Comparison of ENCODE assay signal across 23 cellular contexts in the genomic region with DNA sequence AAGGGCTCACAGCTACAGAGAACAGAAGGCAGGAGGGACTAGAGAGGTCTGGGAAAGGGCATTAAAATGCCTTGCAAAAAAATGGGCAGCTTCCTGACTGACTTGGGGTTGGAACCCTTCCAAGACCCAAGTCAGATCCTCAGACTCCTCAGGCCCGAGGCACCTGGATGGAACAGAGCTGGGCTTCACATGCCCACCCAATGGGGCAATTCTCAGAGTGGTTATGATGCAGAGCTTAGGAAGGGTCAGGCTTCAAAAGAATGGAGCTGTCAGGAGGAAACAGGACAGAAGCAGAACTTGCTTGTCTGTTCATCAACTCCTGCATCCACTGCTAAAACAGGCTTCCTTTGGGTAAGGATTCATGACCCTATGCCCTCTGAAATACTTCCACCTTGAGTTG. TPM values are rescaled to one million over a fixed set of nuclear protein-coding genes. Genes with fewer than 3 reads are reported as not detected.
A peak's percentile ranks its signal among the peaks of the same experiment; 100 is the strongest.
DNase-seq lines count a peak whose midpoint lies in the region; ATAC-seq and TF ChIP-seq lines count a peak whose summit lies in the region.
"Had no signal": no experiment of that assay in that cellular context is flagged by ENCODE, and none has a peak within 500 bp of the region (broad histone marks: within the 10 kb centered on the region; RNA-seq: fewer than 3 reads in every experiment).

No MANE protein-coding gene starts in this region.

- H3K27me3 ChIP-seq in CD8-positive, alpha-beta T cell (ENCODE audit: insufficient read depth, low read length), result no peaks in the 10 kb centered on the region

- H3K27me3 Mint-ChIP-seq in T-helper 1 cell treated with Interleukin-12 subunit alpha and Interleukin-12 subunit beta and Interleukin-4 antibody, amounts not matched to agents 30 μg/mL and 1 μg/mL, for 36 hours (ENCODE audit: low read depth), result peaks cover 65% of the 10 kb centered on the region
- no peaks in the 10 kb centered on the region for H3K27me3 Mint-ChIP-seq in CD8-positive, alpha-beta T cell (ENCODE audit: low read depth)
- H3K27me3 Mint-ChIP-seq in immature natural killer cell (ENCODE audit: low read depth in 3 of 3) (peaks cover 5 to 13% (median 10%) of the 10 kb centered on the region in 3 donors), nephron progenitor cell (ENCODE audit: low read depth, poor library complexity) (peaks cover 66% of the 10 kb centered on the region)

- no peak for DNase-seq in T-helper 1 cell
- DNase-seq in CD8-positive, alpha-beta T cell, result no peak
- DNase-seq in immature natural killer cell, result no peak
- no peak for DNase-seq in nephron progenitor cell
- no peak for DNase-seq in HUDEP-2 (lab: John Stamatoyannopoulos, UW; ENCODE audit: unreplicated experiment in 76 of 76)
- no peak for DNase-seq in A172 (ENCODE audit: low spot score)
- DNase-seq: ACHN, Calu3, DND-41, Kasumi-1, NCI-H2029, NCI-H446 treated with DMSO at 0.1 percent for 48 hours, Right ventricle myocardium superior, RPMI8226 had no signal

- no peaks in the 10 kb centered on the region for H3K36me3 ChIP-seq in CD8-positive, alpha-beta T cell (ENCODE audit: insufficient read depth, low read length)
- H3K36me3 ChIP-seq: BLaER1 had no signal

- H3K9me3 ChIP-seq in CD8-positive, alpha-beta T cell (ENCODE audit: low read length), result no peaks in the 10 kb centered on the region
- H3K9me3 ChIP-seq: BLaER1 had no signal

- H3K4me3 ChIP-seq in CD8-positive, alpha-beta T cell (ENCODE audit: low read depth, low read length), result no peak overlapping the region
- H3K4me3 ChIP-seq: BLaER1, K562 had no signal

- H3K4me3 Mint-ChIP-seq in T-helper 1 cell treated with Interleukin-12 subunit alpha and Interleukin-12 subunit beta and Interleukin-4 antibody, amounts not matched to agents 30 μg/mL and 1 μg/mL, for 36 hours, result peak overlapping the region; percentile 1
- H3K4me3 Mint-ChIP-seq in CD8-positive, alpha-beta T cell, result peak overlapping the region; percentile 84
- H3K4me3 Mint-ChIP-seq in immature natural killer cell (peak overlapping the region; percentile 31 to 87 (median 56)), nephron progenitor cell (peak overlapping the region; percentile 54)

- CTCF ChIA-PET in CD8-positive, alpha-beta T cell (lab: Charles Lee), result interaction anchor here (1.1 to 2.0 kb wide), 2 partner anchors 10 to 107 kb away, joined by 4 to 12 read pairs; partner anchors contain the start of gene KRT1

- POLR2A ChIA-PET in CD8-positive, alpha-beta T cell (lab: Charles Lee), result interaction anchor here (0.6 to 2.2 kb wide), 5 partner anchors 9 to 658 kb away, joined by 3 to 13 read pairs (median 7); partner anchors contain the start of gene KRT1

- H3K4me1 ChIP-seq in CD8-positive, alpha-beta T cell (ENCODE audit: insufficient read depth, low read length), result peaks cover 19% of the 10 kb centered on the region

- no peak for TF ChIP-seq CTCF in CD8-positive, alpha-beta T cell (IDR thresholded peaks at IDR 0.05)
- TF ChIP-seq CTCF in nephron progenitor cell (IDR thresholded peaks at IDR 0.05), result no peak

- intact Hi-C loops in CD8-positive, alpha-beta T cell (cut with DNase I, micrococcal nuclease), result loop anchor here (2.0 to 10.0 kb wide), 5 partner anchors 43 to 185 kb away; no protein-coding TSS in a partner anchor

- H3K9me3 Mint-ChIP-seq in T-helper 1 cell treated with Interleukin-12 subunit alpha and Interleukin-12 subunit beta and Interleukin-4 antibody, amounts not matched to agents 30 μg/mL and 1 μg/mL, for 36 hours, result no peaks in the 10 kb centered on the region
- H3K9me3 Mint-ChIP-seq in CD8-positive, alpha-beta T cell, result no peaks in the 10 kb centered on the region
- H3K9me3 Mint-ChIP-seq in immature natural killer cell (no peaks in the 10 kb centered on the region), nephron progenitor cell (no peaks in the 10 kb centered on the region)

- no peak overlapping the region for H3K27ac Mint-ChIP-seq in T-helper 1 cell treated with Interleukin-12 subunit alpha and Interleukin-12 subunit beta and Interleukin-4 antibody, amounts not matched to agents 30 μg/mL and 1 μg/mL, for 36 hours
- peak overlapping the region; percentile 89 for H3K27ac Mint-ChIP-seq in CD8-positive, alpha-beta T cell
- H3K27ac Mint-ChIP-seq in immature natural killer cell, result peak overlapping the region in 4 of 6 donors; percentile 32 to 91 (median 76)
- H3K27ac Mint-ChIP-seq in nephron progenitor cell, result no peak overlapping the region

- no peak for ATAC-seq in CD8-positive, alpha-beta T cell
- no peak for ATAC-seq in HG03378 (IDR thresholded peaks at IDR 0.05; ENCODE audit: unreplicated experiment)
- ATAC-seq: K562 had no signal

- H3K27ac ChIP-seq in CD8-positive, alpha-beta T cell (ENCODE audit: low read depth, low read length), result no peak overlapping the region
- H3K27ac ChIP-seq: 22Rv1, BLaER1 had no signal

- H3K36me3 Mint-ChIP-seq in T-helper 1 cell treated with Interleukin-12 subunit alpha and Interleukin-12 subunit beta and Interleukin-4 antibody, amounts not matched to agents 30 μg/mL and 1 μg/mL, for 36 hours (ENCODE audit: low read depth), result no peaks in the 10 kb centered on the region
- H3K36me3 Mint-ChIP-seq in CD8-positive, alpha-beta T cell, result no peaks in the 10 kb centered on the region
- H3K36me3 Mint-ChIP-seq in immature natural killer cell (no peaks in the 10 kb centered on the region), nephron progenitor cell (ENCODE audit: low read depth) (no peaks in the 10 kb centered on the region)

- peaks cover 10% of the 10 kb centered on the region for H3K4me1 Mint-ChIP-seq in T-helper 1 cell treated with Interleukin-12 subunit alpha and Interleukin-12 subunit beta and Interleukin-4 antibody, amounts not matched to agents 30 μg/mL and 1 μg/mL, for 36 hours (ENCODE audit: low read depth)
- peaks cover 42% of the 10 kb centered on the region for H3K4me1 Mint-ChIP-seq in CD8-positive, alpha-beta T cell (ENCODE audit: low read depth)
- H3K4me1 Mint-ChIP-seq in immature natural killer cell, result peaks cover 40 to 46% of the 10 kb centered on the region in 2 donors
- H3K4me1 Mint-ChIP-seq in nephron progenitor cell, result peaks cover 12% of the 10 kb centered on the region

RNA-seq across cellular contexts. Expression of gene KRT1, which starts 9.7 kb away (rescaled TPM):
- total RNA-seq in CD8-positive, alpha-beta T cell, result under 1 TPM; 0.25 to 0.95 TPM
- not detected for polyA plus RNA-seq in immature natural killer cell
- total RNA-seq in A172 (2014; rRNA removed; shearing (Covaris generic)), result not detected in 2 replicates
- total RNA-seq: Calu3, H7, HT1080, MCF 10A, Right ventricle myocardium superior, SK-MEL-5 had no signal
- polyA plus RNA-seq: K562 had no signal

RNA-seq across cellular contexts. Expression of gene KRT77, which starts 13.4 kb away (rescaled TPM):
- total RNA-seq in CD8-positive, alpha-beta T cell, result not detected
- polyA plus RNA-seq in immature natural killer cell, result not detected
- not detected in 2 replicates for total RNA-seq in A172 (2014; rRNA removed; shearing (Covaris generic))
- total RNA-seq: Calu3, H7, HT1080, K562, MCF 10A, Right ventricle myocardium superior, SK-MEL-5 had no signal
- polyA plus RNA-seq: K562 had no signal

RNA-seq across cellular contexts. Expression of gene KRT2, which starts 37.9 kb away (rescaled TPM):
- total RNA-seq in CD8-positive, alpha-beta T cell, result 1 to 10 TPM; 1.4 TPM
- polyA plus RNA-seq in immature natural killer cell, result 1 to 10 TPM in 1 of 3 donors, under 1 TPM in 2; 0.51 to 1.3 (median 0.61) TPM
- not detected in 2 replicates for total RNA-seq in A172 (2014; rRNA removed; shearing (Covaris generic))
- total RNA-seq: Calu3, H7, HT1080, MCF 10A, Right ventricle myocardium superior, SK-MEL-5 had no signal

Comparison
In these comparisons a context has a peak if more than half of its experiments do, and no peak if none do; other contexts are left out.
1. H3K27ac Mint-ChIP-seq: peak in CD8-positive, alpha-beta T cell (single experiment) and immature natural killer cell (4 of 6); none in T-helper 1 cell treated with Interleukin-12 subunit alpha and Interleukin-12 subunit beta and Interleukin-4 antibody, amounts not matched to agents 30 μg/mL and 1 μg/mL, for 36 hours (single experiment) and nephron progenitor cell (single experiment).
2. H3K4me3 Mint-ChIP-seq: peak in every context shown above with its lines; median percentile 84 in CD8-positive, alpha-beta T cell; 56 in immature natural killer cell; 54 in nephron progenitor cell; 1 in T-helper 1 cell treated with Interleukin-12 subunit alpha and Interleukin-12 subunit beta and Interleukin-4 antibody, amounts not matched to agents 30 μg/mL and 1 μg/mL, for 36 hours.